Comparison of ENCODE assay signal across 18 cellular contexts in genomic region chr2:127498386-127498785, GRCh38. TPM values are rescaled to one million over a fixed set of nuclear protein-coding genes. Genes with fewer than 3 reads are reported as not detected.
DNase-seq lines count a peak whose midpoint lies in the region; ATAC-seq, FAIRE-seq and TF ChIP-seq lines count a peak whose summit lies in the region.
"Had no signal": no experiment of that assay in that cellular context is flagged by ENCODE, and none has a peak within 500 bp of the region (broad histone marks: within the 10 kb centered on the region; RNA-seq: fewer than 3 reads in every experiment).

No MANE protein-coding gene starts in this region.

- no peak overlapping the region for H3K27ac ChIP-seq in A549
- H3K27ac ChIP-seq in right atrium auricular region = no peak overlapping the region
- H3K27ac ChIP-seq: esophagus squamous epithelium, parathyroid adenoma had no signal

- peaks cover 4 to 9% (median 5%) of the 10 kb centered on the region in 3 donors for H3K4me1 Mint-ChIP-seq in T-cell

- peaks cover 80% of the 10 kb centered on the region for H3K36me3 Mint-ChIP-seq in T-cell

- H3K4me1 ChIP-seq in A549 (peaks cover 16% of the 10 kb centered on the region; the same call in 2 of the 3 replicates), right atrium auricular region (no peaks in the 10 kb centered on the region)
- H3K4me1 ChIP-seq: BE2C, esophagus squamous epithelium, parathyroid adenoma had no signal

- no peak overlapping the region for H3K4me3 ChIP-seq in A549
- no peak overlapping the region for H3K4me3 ChIP-seq in fibroblast of pulmonary artery (replicated peaks; ENCODE audit: low read depth, low read length)
- no peak overlapping the region for H3K4me3 ChIP-seq in right atrium auricular region
- H3K4me3 ChIP-seq: esophagus squamous epithelium had no signal

- TF ChIP-seq RAD21 in A549 (conservative IDR thresholded peaks at IDR 0.05 in 1 of 2, IDR thresholded peaks at IDR 0.05 in 1 of 2) = no peak

- ATAC-seq in A549 = peak in 1 of 2 experiments; percentile 27; a peak in 1 of 6 replicates
- no peak for ATAC-seq in T-cell (replicated peaks in 1 of 4)
- no peak for ATAC-seq in HG03139 (IDR thresholded peaks at IDR 0.05; ENCODE audit: unreplicated experiment)
- ATAC-seq: Right ventricle myocardium inferior had no signal

- WGBS in A549 (ENCODE audit: missing lambda C conversion rate) = 74% methylated on average over 2 of the region's 2 CpGs

- no peak overlapping the region for H3K4me2 ChIP-seq in A549

- no peaks in the 10 kb centered on the region for H3K27me3 Mint-ChIP-seq in T-cell

- no peaks in the 10 kb centered on the region for H3K27me3 ChIP-seq in right atrium auricular region
- H3K27me3 ChIP-seq: BE2C, esophagus squamous epithelium had no signal

- H3K4me3 Mint-ChIP-seq in T-cell = no peak overlapping the region

- TF ChIP-seq POLR2A in A549 (IDR thresholded peaks at IDR 0.05; ENCODE audit: low read length) = no peak

- TF ChIP-seq EP300 in A549 (IDR thresholded peaks at IDR 0.05) = no peak

- DNase-seq in A549 (ENCODE audit: low read depth in 1 of 2, low spot score in 1 of 2) (peak in 1 of 2 experiments; percentile 15), EL (peak; percentile 57), T-cell (no peak), fibroblast of pulmonary artery (ENCODE audit: low read depth) (peak; percentile 60), pons (ENCODE audit: low spot score) (no peak), right atrium auricular region (ENCODE audit: low spot score) (no peak), hippocampal formation (lab: John Stamatoyannopoulos, UW) (no peak)
- DNase-seq: activated naive CD4-positive, alpha-beta T cell treated with Interleukin-2 at 50 U/mL for 16 hours; BE2C; esophagus squamous epithelium; H7; NCI-H510A treated with DMSO at 0.1 percent for 48 hours; stimulated activated CD4-positive, alpha-beta T cell treated with anti-CD3 and anti-CD28 coated beads, Interleukin-1b, Interleukin-23, amount 100 ng/mL, for 48 hours had no signal

- H3K9me3 Mint-ChIP-seq in T-cell = no peaks in the 10 kb centered on the region

- POLR2A ChIA-PET in A549 (lab: Yijun Ruan, JAX) = no interaction called here
- POLR2A ChIA-PET in T-cell (lab: Charles Lee) = no interaction called here

- peak overlapping the region; percentile 17 to 65 for H3K27ac Mint-ChIP-seq in T-cell

- H3K36me3 ChIP-seq in right atrium auricular region = peaks cover 81% of the 10 kb centered on the region

- no peaks in the 10 kb centered on the region for H3K9me3 ChIP-seq in A549
- no peaks in the 10 kb centered on the region for H3K9me3 ChIP-seq in right atrium auricular region
- H3K9me3 ChIP-seq: BE2C, esophagus squamous epithelium had no signal

- FAIRE-seq in A549 (lab: Jason Lieb, UNC) = no peak
- FAIRE-seq: colon had no signal

- TF ChIP-seq CTCF in A549 (IDR thresholded peaks at IDR 0.05) = no peak
- TF ChIP-seq CTCF in fibroblast of pulmonary artery (IDR thresholded peaks at IDR 0.05; ENCODE audit: low read length, missing control alignments) = no peak
- no peak for TF ChIP-seq CTCF in right atrium auricular region (IDR thresholded peaks at IDR 0.05)

- CTCF ChIA-PET in A549 (lab: Yijun Ruan, JAX) (no interaction called here), T-cell (lab: Charles Lee) (no interaction called here)

TF ChIP-seq in A549, 52 proteins besides CTCF, POLR2A, EP300 and RAD21:
- TF ChIP-seq CEBPB (IDR thresholded peaks at IDR 0.05) = peak; percentile 86 to 96
- no peak for TF ChIP-seq HES2 (IDR thresholded peaks at IDR 0.05)
- TF ChIP-seq ESRRA (IDR thresholded peaks at IDR 0.05; ENCODE audit: borderline replicate concordance, low read length) = no peak

RNA-seq across cellular contexts. Expression of gene IWS1, which starts 27.9 kb away (rescaled TPM):
- 57.2 and 69.1 TPM in 2 replicates for polyA plus RNA-seq in A549 (2011; rRNA removed)
- polyA plus RNA-seq in A549 (2012; cell fraction: cytosol; rRNA removed) = 20.6 and 23.6 TPM in 2 replicates
- polyA plus RNA-seq in A549 (2012; cell fraction: nucleus; rRNA removed) = 14.8 and 17.0 TPM in 2 replicates
- 56.6 to 64.3 TPM (median 58.2 TPM) in 3 replicates for polyA plus RNA-seq in A549 (2017; fragmentation: RNase III; extraction: RNeasy Plus Mini Kit Qiagen cat#74134 plus additional on column Dnase treatment)
- polyA minus RNA-seq in A549 (2011; rRNA and poly(A)+ RNA removed) = 16.8 and 24.3 TPM in 2 replicates
- total RNA-seq in T-cell = 10 to 100 TPM; 20.8 to 47.1 (median 42.6) TPM
- 10 to 100 TPM; 43.3 to 46.4 TPM for total RNA-seq in right atrium auricular region

RNA-seq across cellular contexts. Expression of gene MYO7B, which starts 37.1 kb away (rescaled TPM):
- 0.09 and 0.15 TPM in 2 replicates for polyA plus RNA-seq in A549 (2011; rRNA removed)
- polyA plus RNA-seq in A549 (2012; cell fraction: cytosol; rRNA removed) = 0.03 and 0.09 TPM in 2 replicates
- 0.39 and 0.41 TPM in 2 replicates for polyA plus RNA-seq in A549 (2012; cell fraction: nucleus; rRNA removed)
- polyA plus RNA-seq in A549 (2017; fragmentation: RNase III; extraction: RNeasy Plus Mini Kit Qiagen cat#74134 plus additional on column Dnase treatment) = 0.04 to 0.08 TPM (median 0.08 TPM) in 3 replicates
- 0.15 and 0.50 TPM in 2 replicates for polyA minus RNA-seq in A549 (2011; rRNA and poly(A)+ RNA removed)
- total RNA-seq in T-cell = under 1 TPM in 4 of 5 donors, not detected in 1; 0.13 to 0.96 (median 0.28) TPM
- total RNA-seq in right atrium auricular region = under 1 TPM; 0.52 to 0.67 TPM
- total RNA-seq: G401, H7 had no signal

Comparison
In these comparisons a context has a peak if more than half of its experiments do, and no peak if none do; other contexts are left out.
1. DNase-seq: peak in EL (single experiment) and fibroblast of pulmonary artery (single experiment); none in T-cell (0 of 34), pons (single experiment), right atrium auricular region (single experiment) and hippocampal formation (0 of 2).